11 cellular contexts compared by ENCODE assay signal in the genomic region with DNA sequence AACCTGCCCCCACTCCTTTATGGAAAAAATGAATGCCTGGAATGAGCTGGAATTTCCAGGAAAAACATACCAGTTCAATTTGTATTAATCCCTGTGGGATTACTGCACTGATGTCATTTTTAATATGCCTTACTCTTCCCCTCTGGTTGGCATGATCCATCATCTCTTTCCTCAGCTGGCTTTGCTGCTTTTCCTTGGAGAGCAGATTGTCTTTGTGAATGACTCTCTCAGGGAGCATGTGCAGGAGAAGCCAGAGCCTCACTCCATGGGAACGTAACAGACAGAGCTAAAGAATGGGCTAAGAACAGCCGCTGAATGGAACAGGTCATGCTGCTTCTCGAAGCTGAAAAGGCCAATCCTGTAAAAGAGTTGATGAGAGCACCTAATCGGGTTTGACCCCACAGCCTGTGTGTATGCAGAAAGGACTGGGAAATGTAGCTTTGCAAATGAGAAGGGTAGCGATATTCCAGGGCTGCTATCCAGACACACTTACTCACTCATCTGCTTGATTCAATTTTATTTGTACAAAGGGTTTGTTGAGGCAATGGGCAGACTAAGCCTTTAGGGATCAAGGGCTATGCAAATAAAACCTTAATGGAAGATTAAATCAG. TPM values are rescaled to one million over a fixed set of nuclear protein-coding genes. Genes with fewer than 3 reads are reported as not detected.
A peak's percentile ranks its signal among the peaks of the same experiment; 100 is the strongest.
DNase-seq lines count a peak whose midpoint lies in the region; ATAC-seq and TF ChIP-seq lines count a peak whose summit lies in the region.
"Had no signal": no experiment of that assay in that cellular context is flagged by ENCODE, and none has a peak within 500 bp of the region (broad histone marks: within the 10 kb centered on the region; RNA-seq: fewer than 3 reads in every experiment).

No MANE protein-coding gene starts in this region.

- H3K4me3 Mint-ChIP-seq in neural progenitor cell = peak overlapping the region; percentile 11
- H3K4me3 Mint-ChIP-seq: CD8-positive, alpha-beta memory T cell; IgD-negative memory B cell had no signal

- H3K27me3 ChIP-seq in PC-3 (ENCODE audit: low read length) (no peaks in the 10 kb centered on the region), fibroblast of lung (ENCODE audit: control insufficient read depth, insufficient read depth, low read length) (no peaks in the 10 kb centered on the region), neural progenitor cell (no peaks in the 10 kb centered on the region), spleen (replicated peaks in 1 of 7) (peaks cover 0 to 5% (median 0%) of the 10 kb centered on the region in 7 donors)

- no peak overlapping the region for H3K4me2 ChIP-seq in PC-3 (ENCODE audit: low read length)
- H3K4me2 ChIP-seq in fibroblast of lung (ENCODE audit: extremely low read depth, insufficient read depth, low read length) = no peak overlapping the region
- H3K4me2 ChIP-seq in neural progenitor cell = peak overlapping the region; percentile 48

- peaks cover 15% of the 10 kb centered on the region for H3K36me3 ChIP-seq in PC-3 (ENCODE audit: low read depth, low read length)
- no peaks in the 10 kb centered on the region for H3K36me3 ChIP-seq in fibroblast of lung (ENCODE audit: control insufficient read depth, insufficient read depth, low read length)
- H3K36me3 ChIP-seq in neural progenitor cell = no peaks in the 10 kb centered on the region
- H3K36me3 ChIP-seq in spleen = no peaks in the 10 kb centered on the region

- TF ChIP-seq CTCF in PC-3 (conservative IDR thresholded peaks at IDR 0.05; ENCODE audit: low read depth, low read length) = no peak
- TF ChIP-seq CTCF in fibroblast of lung (conservative IDR thresholded peaks at IDR 0.05 in 1 of 2, IDR thresholded peaks at IDR 0.05 in 1 of 2; ENCODE audit: low read depth in 1 of 2, low read length in 2 of 2) = no peak
- TF ChIP-seq CTCF in neural progenitor cell (IDR thresholded peaks at IDR 0.05) = no peak
- no peak for TF ChIP-seq CTCF in spleen (IDR thresholded peaks at IDR 0.05 in 8 of 11, conservative IDR thresholded peaks at IDR 0.05 in 3 of 11)

- H3F3A ChIP-seq in PC-3 (ENCODE audit: low read length, unreplicated experiment) (no peaks in the 10 kb centered on the region), neural progenitor cell (ENCODE audit: low read depth) (peaks cover 18% of the 10 kb centered on the region)

- TF ChIP-seq POLR2A in spleen (IDR thresholded peaks at IDR 0.05) = no peak

- H3K27ac ChIP-seq in PC-3 (ENCODE audit: low read length) (peak overlapping the region; percentile 49), fibroblast of lung (ENCODE audit: insufficient read depth, low read length) (peak overlapping the region; percentile 27), neural progenitor cell (peak overlapping the region; percentile 19), spleen (no peak overlapping the region)

- H4K20me1 ChIP-seq in PC-3 (ENCODE audit: low read length) = peaks cover 11% of the 10 kb centered on the region
- no peaks in the 10 kb centered on the region for H4K20me1 ChIP-seq in fibroblast of lung (ENCODE audit: control insufficient read depth, extremely low read depth, insufficient read depth, low read length)
- H4K20me1 ChIP-seq in neural progenitor cell (ENCODE audit: low read depth) = no peaks in the 10 kb centered on the region

- H3K4me3 ChIP-seq in PC-3 (ENCODE audit: low read length) (no peak overlapping the region), fibroblast of lung (replicated peaks in 1 of 4; ENCODE audit: control extremely low read depth in 1 of 4, insufficient read depth in 1 of 4, low read depth in 3 of 4, low read length in 4 of 4) (no peak overlapping the region), neural progenitor cell (no peak overlapping the region), spleen (no peak overlapping the region)

- no peak overlapping the region for H2AFZ ChIP-seq in PC-3 (ENCODE audit: low read length)
- no peak overlapping the region for H2AFZ ChIP-seq in fibroblast of lung (ENCODE audit: low read length)
- peak overlapping the region; percentile 57 for H2AFZ ChIP-seq in neural progenitor cell (replicated peaks)

- H3K27me3 Mint-ChIP-seq in neural progenitor cell (ENCODE audit: insufficient read depth, low read depth) = no peaks in the 10 kb centered on the region

- H3K9ac ChIP-seq in PC-3 (ENCODE audit: low read length) (no peak overlapping the region), fibroblast of lung (ENCODE audit: insufficient read depth, low read length) (no peak overlapping the region), neural progenitor cell (no peak overlapping the region)

- CTCF ChIA-PET in PC-3 (lab: Charles Lee) = no interaction called here

- ATAC-seq in PC-3 (peak; percentile 76), HG02571 (IDR thresholded peaks at IDR 0.05; ENCODE audit: unreplicated experiment) (no peak), HG02588 (IDR thresholded peaks at IDR 0.05; ENCODE audit: unreplicated experiment) (no peak)
- ATAC-seq: activated CD4-positive, CD25-positive, alpha-beta regulatory T cell treated with anti-CD3 and anti-CD28 coated beads, Interleukin-2, amount 50 U/mL, for 24 hours had no signal

- peaks cover 9% of the 10 kb centered on the region for H3K9me3 Mint-ChIP-seq in neural progenitor cell

- 76 to 90% (median 87%) methylated on average over 5 of the region's 5 CpGs for WGBS in spleen, 5 donors

- H3K79me2 ChIP-seq in PC-3 (ENCODE audit: low read length) (peaks cover 81% of the 10 kb centered on the region), fibroblast of lung (ENCODE audit: control insufficient read depth, insufficient read depth, low read length) (peaks cover 4% of the 10 kb centered on the region), neural progenitor cell (ENCODE audit: low read depth) (no peaks in the 10 kb centered on the region)

- no peaks in the 10 kb centered on the region for H3K9me2 ChIP-seq in PC-3 (replicated peaks; ENCODE audit: low read length)

- BruUV-seq in PC-3 (replicated peaks; lab: Mats Ljungman, UMichigan) = no TSS peak

- DNase-seq in DMS153 (lab: John Stamatoyannopoulos, UW) (peak; percentile 67), PC-3 (peak; percentile 43), fibroblast of lung (ENCODE audit: low read depth in 2 of 2) (peak; percentile 45 to 82), neural progenitor cell (ENCODE audit: low spot score) (peak; percentile 86), spleen (no peak), NCI-H524 treated with DMSO at 0.1 percent for 48 hours (lab: John Stamatoyannopoulos, UW) (no peak)
- DNase-seq: CD8-positive, alpha-beta memory T cell had no signal

- POLR2A ChIA-PET in PC-3 (lab: Charles Lee; ENCODE audit: unreplicated experiment) = interaction anchor here (0.6 kb wide), 1 partner anchor 9 kb away, joined by 4 read pairs; no protein-coding TSS in a partner anchor

- H3K27ac Mint-ChIP-seq in neural progenitor cell = peak overlapping the region; percentile 50
- H3K27ac Mint-ChIP-seq: IgD-negative memory B cell had no signal

- intact Hi-C loops in PC-3 (cut with micrococcal nuclease) = no loop called here
- intact Hi-C loops in spleen (cut with DNase I; ENCODE audit: low total_unique reads) = no loop called here

- no peaks in the 10 kb centered on the region for H3K9me3 ChIP-seq in PC-3 (ENCODE audit: low read length)
- no peaks in the 10 kb centered on the region for H3K9me3 ChIP-seq in fibroblast of lung (ENCODE audit: control insufficient read depth, insufficient read depth, low read depth, low read length)
- peaks cover 2% of the 10 kb centered on the region for H3K9me3 ChIP-seq in neural progenitor cell (ENCODE audit: low read depth)
- peaks cover 0 to 9% (median 0%) of the 10 kb centered on the region in 8 donors for H3K9me3 ChIP-seq in spleen

- peaks cover 14% of the 10 kb centered on the region for H3K4me1 Mint-ChIP-seq in neural progenitor cell
- H3K4me1 Mint-ChIP-seq: CD8-positive, alpha-beta memory T cell; IgD-negative memory B cell had no signal

- H3K36me3 Mint-ChIP-seq in neural progenitor cell = no peaks in the 10 kb centered on the region
- H3K36me3 Mint-ChIP-seq: CD8-positive, alpha-beta memory T cell; IgD-negative memory B cell had no signal

- H3K4me1 ChIP-seq in PC-3 (ENCODE audit: insufficient read depth, low read length) (peaks cover 13% of the 10 kb centered on the region), fibroblast of lung (ENCODE audit: control insufficient read depth, extremely low read depth, insufficient read depth, low read length) (peaks cover 2% of the 10 kb centered on the region), neural progenitor cell (peaks cover 16% of the 10 kb centered on the region), spleen (no peaks in the 10 kb centered on the region)

RNA-seq across cellular contexts. Expression of a gene that starts 20.7 kb away (rescaled TPM):
- total RNA-seq in PC-3 (2014; rRNA removed) = 125 and 134 TPM in 2 replicates
- 62.6 and 66.3 TPM in 2 replicates for total RNA-seq in fibroblast of lung
- polyA plus RNA-seq in fibroblast of lung = 75.8 and 84.1 TPM in 2 replicates
- polyA plus RNA-seq in fibroblast of lung (2012) = 94.4 and 98.6 TPM in 2 replicates
- polyA minus RNA-seq in fibroblast of lung (ENCODE audit: low replicate concordance) = 158 and 188 TPM in 2 replicates
- total RNA-seq in neural progenitor cell (ENCODE audit: low replicate concordance) = 65.0 and 108 TPM in 2 replicates
- 100 to 1,000 TPM; 105 to 272 (median 148) TPM for total RNA-seq in spleen
- 100 to 1,000 TPM in 1 of 3 donors, 10 to 100 TPM in 2; 51.1 to 101 (median 53.3) TPM for polyA plus RNA-seq in spleen

Comparison
In these comparisons a context has a peak if more than half of its experiments do, and no peak if none do; other contexts are left out.
1. DNase-seq: peak in DMS153 (single experiment), PC-3 (single experiment), fibroblast of lung (2 of 2) and neural progenitor cell (single experiment); none in spleen (single experiment) and NCI-H524 treated with DMSO at 0.1 percent for 48 hours (single experiment).
2. H3K27ac ChIP-seq: peak in PC-3 (single experiment), fibroblast of lung (single experiment) and neural progenitor cell (single experiment); none in spleen (0 of 8).